ENCODE assay signal across 1 cellular context in the genomic region with DNA sequence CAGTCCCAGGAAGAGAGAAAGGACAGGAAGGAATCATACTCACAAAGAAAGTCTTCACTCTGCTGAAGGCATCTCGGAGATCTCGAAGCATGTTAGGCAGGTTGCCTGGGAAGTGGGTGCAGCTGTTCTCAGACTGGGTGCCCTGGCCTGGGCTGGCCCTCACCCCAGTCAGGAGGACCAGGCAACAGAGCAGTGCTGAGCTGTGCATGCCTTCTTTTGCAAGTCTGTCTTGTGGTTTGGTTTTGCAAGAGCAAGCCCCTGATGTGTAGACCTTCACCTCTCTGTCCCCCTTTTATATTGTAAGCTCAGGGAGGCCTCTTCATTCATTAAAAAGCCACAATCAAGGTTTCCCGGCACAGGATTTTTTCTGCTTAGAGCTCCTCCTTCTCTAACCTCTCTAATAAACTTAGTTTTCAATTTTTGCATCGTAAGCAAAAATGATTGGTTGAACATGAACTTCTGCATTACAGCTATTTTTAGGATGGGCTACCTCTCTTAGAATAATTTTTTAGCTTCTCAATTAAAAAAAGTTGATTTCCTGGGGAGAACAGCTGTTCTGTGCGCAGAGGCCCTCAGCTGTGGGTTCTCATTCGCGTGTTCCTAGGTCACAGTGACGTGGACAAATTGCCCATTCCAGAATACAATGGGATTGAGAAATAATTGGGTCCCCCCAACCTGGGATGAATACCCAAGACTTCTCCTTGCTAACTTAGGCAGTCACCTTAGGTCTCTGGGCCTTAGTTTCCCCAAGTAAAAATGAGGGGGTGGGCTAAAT.
TF ChIP-seq lines count a peak whose summit lies in the region.

Gene IL10 (minus strand): TSS at position 267 of the 775 bp plus-strand sequence. CDS start 59 bp downstream, at position 208.

TF ChIP-seq in GM23338, 12 proteins besides CTCF, POLR2A, EP300 and RAD21 (continued from another document):
- TF ChIP-seq, protein P1, sequence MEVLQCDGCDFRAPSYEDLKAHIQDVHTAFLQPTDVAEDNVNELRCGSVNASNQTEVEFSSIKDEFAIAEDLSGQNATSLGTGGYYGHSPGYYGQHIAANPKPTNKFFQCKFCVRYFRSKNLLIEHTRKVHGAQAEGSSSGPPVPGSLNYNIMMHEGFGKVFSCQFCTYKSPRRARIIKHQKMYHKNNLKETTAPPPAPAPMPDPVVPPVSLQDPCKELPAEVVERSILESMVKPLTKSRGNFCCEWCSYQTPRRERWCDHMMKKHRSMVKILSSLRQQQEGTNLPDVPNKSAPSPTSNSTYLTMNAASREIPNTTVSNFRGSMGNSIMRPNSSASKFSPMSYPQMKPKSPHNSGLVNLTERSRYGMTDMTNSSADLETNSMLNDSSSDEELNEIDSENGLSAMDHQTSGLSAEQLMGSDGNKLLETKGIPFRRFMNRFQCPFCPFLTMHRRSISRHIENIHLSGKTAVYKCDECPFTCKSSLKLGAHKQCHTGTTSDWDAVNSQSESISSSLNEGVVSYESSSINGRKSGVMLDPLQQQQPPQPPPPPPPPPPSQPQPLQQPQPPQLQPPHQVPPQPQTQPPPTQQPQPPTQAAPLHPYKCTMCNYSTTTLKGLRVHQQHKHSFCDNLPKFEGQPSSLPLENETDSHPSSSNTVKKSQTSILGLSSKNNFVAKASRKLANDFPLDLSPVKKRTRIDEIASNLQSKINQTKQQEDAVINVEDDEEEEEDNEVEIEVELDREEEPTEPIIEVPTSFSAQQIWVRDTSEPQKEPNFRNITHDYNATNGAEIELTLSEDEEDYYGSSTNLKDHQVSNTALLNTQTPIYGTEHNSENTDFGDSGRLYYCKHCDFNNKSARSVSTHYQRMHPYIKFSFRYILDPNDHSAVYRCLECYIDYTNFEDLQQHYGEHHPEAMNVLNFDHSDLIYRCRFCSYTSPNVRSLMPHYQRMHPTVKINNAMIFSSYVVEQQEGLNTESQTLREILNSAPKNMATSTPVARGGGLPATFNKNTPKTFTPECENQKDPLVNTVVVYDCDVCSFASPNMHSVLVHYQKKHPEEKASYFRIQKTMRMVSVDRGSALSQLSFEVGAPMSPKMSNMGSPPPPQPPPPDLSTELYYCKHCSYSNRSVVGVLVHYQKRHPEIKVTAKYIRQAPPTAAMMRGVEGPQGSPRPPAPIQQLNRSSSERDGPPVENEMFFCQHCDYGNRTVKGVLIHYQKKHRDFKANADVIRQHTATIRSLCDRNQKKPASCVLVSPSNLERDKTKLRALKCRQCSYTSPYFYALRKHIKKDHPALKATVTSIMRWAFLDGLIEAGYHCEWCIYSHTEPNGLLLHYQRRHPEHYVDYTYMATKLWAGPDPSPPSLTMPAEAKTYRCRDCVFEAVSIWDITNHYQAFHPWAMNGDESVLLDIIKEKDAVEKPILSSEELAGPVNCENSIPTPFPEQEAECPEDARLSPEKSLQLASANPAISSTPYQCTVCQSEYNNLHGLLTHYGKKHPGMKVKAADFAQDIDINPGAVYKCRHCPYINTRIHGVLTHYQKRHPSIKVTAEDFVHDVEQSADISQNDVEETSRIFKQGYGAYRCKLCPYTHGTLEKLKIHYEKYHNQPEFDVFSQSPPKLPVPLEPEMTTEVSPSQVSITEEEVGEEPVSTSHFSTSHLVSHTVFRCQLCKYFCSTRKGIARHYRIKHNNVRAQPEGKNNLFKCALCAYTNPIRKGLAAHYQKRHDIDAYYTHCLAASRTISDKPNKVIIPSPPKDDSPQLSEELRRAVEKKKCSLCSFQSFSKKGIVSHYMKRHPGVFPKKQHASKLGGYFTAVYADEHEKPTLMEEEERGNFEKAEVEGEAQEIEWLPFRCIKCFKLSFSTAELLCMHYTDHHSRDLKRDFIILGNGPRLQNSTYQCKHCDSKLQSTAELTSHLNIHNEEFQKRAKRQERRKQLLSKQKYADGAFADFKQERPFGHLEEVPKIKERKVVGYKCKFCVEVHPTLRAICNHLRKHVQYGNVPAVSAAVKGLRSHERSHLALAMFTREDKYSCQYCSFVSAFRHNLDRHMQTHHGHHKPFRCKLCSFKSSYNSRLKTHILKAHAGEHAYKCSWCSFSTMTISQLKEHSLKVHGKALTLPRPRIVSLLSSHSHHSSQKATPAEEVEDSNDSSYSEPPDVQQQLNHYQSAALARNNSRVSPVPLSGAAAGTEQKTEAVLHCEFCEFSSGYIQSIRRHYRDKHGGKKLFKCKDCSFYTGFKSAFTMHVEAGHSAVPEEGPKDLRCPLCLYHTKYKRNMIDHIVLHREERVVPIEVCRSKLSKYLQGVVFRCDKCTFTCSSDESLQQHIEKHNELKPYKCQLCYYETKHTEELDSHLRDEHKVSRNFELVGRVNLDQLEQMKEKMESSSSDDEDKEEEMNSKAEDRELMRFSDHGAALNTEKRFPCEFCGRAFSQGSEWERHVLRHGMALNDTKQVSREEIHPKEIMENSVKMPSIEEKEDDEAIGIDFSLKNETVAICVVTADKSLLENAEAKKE (CRISPR knock-in tag; IDR thresholded peaks at IDR 0.05): no peak
- TF ChIP-seq JUNB (IDR thresholded peaks at IDR 0.05; ENCODE audit: unreplicated experiment): no peak
